In genomic region chr17:63833741-63834373, GRCh38 we compare ENCODE assay signal across 22 cellular contexts. TPM values are rescaled to one million over a fixed set of nuclear protein-coding genes. Genes with fewer than 3 reads are reported as not detected.
DNase-seq lines count a peak whose midpoint lies in the region; ATAC-seq, FAIRE-seq and TF ChIP-seq lines count a peak whose summit lies in the region.
"Had no signal": no experiment of that assay in that cellular context is flagged by ENCODE, and none has a peak within 500 bp of the region (broad histone marks: within the 10 kb centered on the region; RNA-seq: fewer than 3 reads in every experiment).

No MANE protein-coding gene starts in this region.

- H3K36me3 ChIP-seq in HepG2 (replicated peaks in 1 of 2; ENCODE audit: control insufficient read depth in 1 of 2, insufficient read depth in 2 of 2, low read length in 2 of 2) (peaks cover 62 to 88% of the 10 kb centered on the region in 2 experiments), right lobe of liver (peaks cover 6 to 78% (median 38%) of the 10 kb centered on the region in 4 donors), kidney (ENCODE audit: control insufficient read depth in 1 of 2, insufficient read depth in 2 of 2, low read length in 2 of 2) (peaks cover 48 to 66% of the 10 kb centered on the region in 2 donors), small intestine (ENCODE audit: control insufficient read depth in 2 of 2, insufficient read depth in 2 of 2, low read length in 2 of 2) (peaks cover 30 to 31% of the 10 kb centered on the region in 2 donors)
- H3K36me3 ChIP-seq: breast epithelium had no signal

- TF ChIP-seq RAD21 in HepG2 (CRISPR knock-in tag; IDR thresholded peaks at IDR 0.05) = no peak

- no peak for DNase-seq in HepG2 (ENCODE audit: low spot score)
- DNase-seq in right lobe of liver = no peak
- peak; percentile 59 for DNase-seq in kidney
- no peak for DNase-seq in small intestine
- DNase-seq: activated CD4-positive, CD25-positive, alpha-beta regulatory T cell treated with anti-CD3 and anti-CD28 coated beads, Interleukin-2, amount 50 U/mL, for 72 hours; KG1; left ventricle myocardium inferior; mucosa of descending colon; NCI-H1048; NCI-H2081; NCI-H526 treated with DMSO at 0.1 percent for 48 hours; occipital lobe; SIG-M5; stimulated activated naive CD8-positive, alpha-beta T cell treated with anti-CD3 and anti-CD28 coated beads, Interleukin-15, Interleukin-2, amounts not matched to agents 100 U/mL and 50 U/mL, for 24 hours had no signal

- TF ChIP-seq POLR2A in HepG2 (IDR thresholded peaks at IDR 0.05; ENCODE audit: insufficient read depth in 1 of 2, low read depth in 2 of 2, low read length in 2 of 2) (no peak; a peak in 2 of 4 replicates), right lobe of liver (IDR thresholded peaks at IDR 0.05) (no peak)

- no peak overlapping the region for H3K4me3 Mint-ChIP-seq in activated T-helper 17 cell treated with anti-CD3 and anti-CD28 coated beads, Interleukin-2, amount 50 U/mL, for 72 hours

- WGBS in HepG2 (ENCODE audit: low lambda C conversion rate) = 96% methylated on average over 14 of the region's 15 CpGs
- WGBS in right lobe of liver (ENCODE audit: insufficient coverage, low coverage, low lambda C conversion rate, missing lambda C conversion rate) = 90% methylated on average over 4 of the region's 15 CpGs
- 92 to 94% (median 93%) methylated on average over 15 of the region's 15 CpGs for WGBS in small intestine, 3 donors

- H2AFZ ChIP-seq in HepG2 (ENCODE audit: low read length) = no peak overlapping the region

- TF ChIP-seq EP300 in HepG2 (IDR thresholded peaks at IDR 0.05; ENCODE audit: low read depth in 2 of 2, low read length in 2 of 2) (no peak), HepG2 (CRISPR knock-in tag; IDR thresholded peaks at IDR 0.05; ENCODE audit: borderline replicate concordance) (no peak)

- H3K9me3 ChIP-seq in HepG2 (ENCODE audit: low read length) = no peaks in the 10 kb centered on the region
- H3K9me3 ChIP-seq in right lobe of liver = no peaks in the 10 kb centered on the region
- no peaks in the 10 kb centered on the region for H3K9me3 ChIP-seq in kidney (ENCODE audit: control insufficient read depth in 1 of 2, low read length in 2 of 2)
- no peaks in the 10 kb centered on the region for H3K9me3 ChIP-seq in small intestine (ENCODE audit: control insufficient read depth, low read depth)
- H3K9me3 ChIP-seq: breast epithelium, esophagus muscularis mucosa, HAP-1, left ventricle myocardium inferior, mucosa of descending colon, upper lobe of left lung had no signal

- no peaks in the 10 kb centered on the region for H3K27me3 Mint-ChIP-seq in activated T-helper 17 cell treated with anti-CD3 and anti-CD28 coated beads, Interleukin-2, amount 50 U/mL, for 72 hours

- H3K27me3 ChIP-seq in HepG2 (ENCODE audit: control insufficient read depth in 1 of 2, insufficient read depth in 2 of 2, low read length in 2 of 2) (no peaks in the 10 kb centered on the region), right lobe of liver (no peaks in the 10 kb centered on the region), small intestine (ENCODE audit: control insufficient read depth in 2 of 2, insufficient read depth in 2 of 2, low read length in 2 of 2) (no peaks in the 10 kb centered on the region)
- H3K27me3 ChIP-seq: breast epithelium, esophagus muscularis mucosa, upper lobe of left lung had no signal

- no peaks in the 10 kb centered on the region for H3K9me3 Mint-ChIP-seq in activated T-helper 17 cell treated with anti-CD3 and anti-CD28 coated beads, Interleukin-2, amount 50 U/mL, for 72 hours

- CTCF ChIA-PET in HepG2 (lab: Yijun Ruan, JAX; ENCODE audit: low intra/inter-chr PET ratio, low total read pairs) = no interaction called here

- no peak overlapping the region for H3K4me2 ChIP-seq in HepG2 (ENCODE audit: low read depth, low read length)

- ATAC-seq in HepG2 (no peak), right lobe of liver (no peak), GM18868 (IDR thresholded peaks at IDR 0.05; ENCODE audit: unreplicated experiment) (no peak), HG03469 (IDR thresholded peaks at IDR 0.05; ENCODE audit: unreplicated experiment) (no peak)
- no peak for ATAC-seq in activated T-helper 17 cell treated with anti-CD3 and anti-CD28 coated beads, Interleukin-2, amount 50 U/mL, for 72 hours (replicated peaks)
- ATAC-seq: right cardiac atrium; stimulated activated naive CD8-positive, alpha-beta T cell treated with anti-CD3 and anti-CD28 coated beads, Interleukin-15, Interleukin-2, amounts not matched to agents 100 U/mL and 50 U/mL, for 24 hours had no signal

- peaks cover 84% of the 10 kb centered on the region for H3K36me3 Mint-ChIP-seq in activated T-helper 17 cell treated with anti-CD3 and anti-CD28 coated beads, Interleukin-2, amount 50 U/mL, for 72 hours (ENCODE audit: low read depth)

- POLR2A ChIA-PET in HepG2 (lab: Yijun Ruan, JAX) = interaction anchor here (0.9 to 5.2 kb wide), 3 partner anchors 7 to 60 kb away, joined by 3 to 30 read pairs (median 5); partner anchors contain the start of genes CCDC47, DDX42 and SMARCD2

- no peak overlapping the region for H3K9ac ChIP-seq in HepG2 (ENCODE audit: insufficient read depth, low read depth, low read length)
- H3K9ac ChIP-seq in kidney (ENCODE audit: low read length in 2 of 2) = no peak overlapping the region

- H3K4me1 ChIP-seq in HepG2 (ENCODE audit: insufficient read depth, low read length) = peaks cover 15% of the 10 kb centered on the region
- peaks cover 0 to 23% (median 9%) of the 10 kb centered on the region in 4 donors for H3K4me1 ChIP-seq in right lobe of liver
- H3K4me1 ChIP-seq in kidney (ENCODE audit: control insufficient read depth in 1 of 2, insufficient read depth in 1 of 2, low read depth in 1 of 2, low read length in 2 of 2) = peaks cover 4 to 17% of the 10 kb centered on the region in 2 donors
- H3K4me1 ChIP-seq in small intestine (ENCODE audit: control insufficient read depth in 2 of 2, insufficient read depth in 1 of 2, low read depth in 1 of 2, low read length in 1 of 2) = peaks cover 3% of the 10 kb centered on the region in 2 donors

- H3K27ac ChIP-seq in HepG2 (ENCODE audit: extremely low read length, insufficient read depth, low read length) = no peak overlapping the region
- H3K27ac ChIP-seq in right lobe of liver = no peak overlapping the region
- no peak overlapping the region for H3K27ac ChIP-seq in kidney (ENCODE audit: low read depth in 2 of 2, low read length in 2 of 2)
- no peak overlapping the region for H3K27ac ChIP-seq in small intestine (ENCODE audit: low read depth in 1 of 2, low read length in 1 of 2)

- H3K4me3 ChIP-seq in HepG2 (replicated peaks in 1 of 3; ENCODE audit: insufficient read depth in 1 of 3, low read depth in 2 of 3, low read length in 3 of 3) = no peak overlapping the region
- no peak overlapping the region for H3K4me3 ChIP-seq in right lobe of liver
- H3K4me3 ChIP-seq in kidney (ENCODE audit: low read length in 2 of 2) = no peak overlapping the region
- no peak overlapping the region for H3K4me3 ChIP-seq in small intestine (ENCODE audit: low read depth in 1 of 2, low read length in 2 of 2)
- H3K4me3 ChIP-seq: breast epithelium, esophagus muscularis mucosa, HAP-1, left ventricle myocardium inferior, mucosa of descending colon, upper lobe of left lung had no signal

- intact Hi-C loops in HepG2 (cut with micrococcal nuclease; ENCODE audit: unreplicated experiment) = no loop called here
- intact Hi-C loops in right lobe of liver (cut with DNase I) = no loop called here
- intact Hi-C loops in kidney (cut with DNase I) = no loop called here

- H3K79me2 ChIP-seq in HepG2 (ENCODE audit: insufficient read depth, low read length) = peaks cover 26% of the 10 kb centered on the region

- H3K27ac Mint-ChIP-seq in activated T-helper 17 cell treated with anti-CD3 and anti-CD28 coated beads, Interleukin-2, amount 50 U/mL, for 72 hours = peak overlapping the region; percentile 71

- FAIRE-seq in HepG2 (lab: Jason Lieb, UNC) (no peak), kidney (lab: Jason Lieb, UNC) (no peak), small intestine (lab: Jason Lieb, UNC) (no peak)

- in situ Hi-C loops in HepG2 (cut with HindIII; ENCODE audit: extremely low pct_ligation_motif_present, low pct_unique_long_range_greater_than_20kb) = no loop called here

- peaks cover 26% of the 10 kb centered on the region for H3K4me1 Mint-ChIP-seq in activated T-helper 17 cell treated with anti-CD3 and anti-CD28 coated beads, Interleukin-2, amount 50 U/mL, for 72 hours

- TF ChIP-seq CTCF in HepG2 (CRISPR knock-in tag; IDR thresholded peaks at IDR 0.05) (no peak), right lobe of liver (IDR thresholded peaks at IDR 0.05) (no peak), kidney (IDR thresholded peaks at IDR 0.05; ENCODE audit: borderline replicate concordance, extremely low read depth, insufficient read depth) (no peak)

- no TSS peak for BruUV-seq in HepG2 (replicated peaks; lab: Mats Ljungman, UMichigan)

- 0 out of 2 replicates have a peak, but pooled peaks cover 2% of the 10 kb centered on the region for H4K20me1 ChIP-seq in HepG2 (ENCODE audit: insufficient read depth, low read length)

RNA-seq across cellular contexts. Expression of gene FTSJ3, which starts 6.4 kb away (rescaled TPM):
- total RNA-seq in HepG2 (2016; rRNA removed; fragmentation: Illumina TruSeq; extraction: Trizol) = 55.8 and 64.2 TPM in 2 replicates
- total RNA-seq in HepG2 (2016; cell fraction: cytosol; rRNA removed; fragmentation: Illumina TruSeq; extraction: Trizol; ENCODE audit: low read depth) = 10.7 and 13.3 TPM in 2 replicates
- 51.6 and 62.8 TPM in 2 replicates for total RNA-seq in HepG2 (2016; cell fraction: insoluble cytoplasmic fraction; rRNA removed; fragmentation: Illumina TruSeq; extraction: Trizol)
- 14.6 and 17.3 TPM in 2 replicates for total RNA-seq in HepG2 (2016; cell fraction: membrane; rRNA removed; fragmentation: Illumina TruSeq; extraction: Trizol)
- 57.2 and 58.7 TPM in 2 replicates for total RNA-seq in HepG2 (2016; cell fraction: nucleus; rRNA removed; fragmentation: Illumina TruSeq; extraction: Trizol)
- 26.0 and 33.3 TPM in 2 replicates for polyA plus RNA-seq in HepG2 (2011; rRNA removed)
- 34.7 and 35.1 TPM in 2 replicates for polyA plus RNA-seq in HepG2 (2011; cell fraction: cytosol; rRNA removed)
- polyA plus RNA-seq in HepG2 (2011; cell fraction: nucleus; rRNA removed) = 50.8 and 55.2 TPM in 2 replicates
- 29.8 and 30.3 TPM in 2 replicates for polyA plus RNA-seq in HepG2 (2012)
- polyA plus RNA-seq in HepG2 (2016; cell fraction: cytosol; fragmentation: Illumina TruSeq; extraction: Trizol; ENCODE audit: low read depth) = 4.3 and 4.9 TPM in 2 replicates
- polyA plus RNA-seq in HepG2 (2016; cell fraction: insoluble cytoplasmic fraction; fragmentation: Illumina TruSeq; extraction: Trizol; ENCODE audit: low read depth) = 43.6 and 49.4 TPM in 2 replicates
- 6.8 and 10.2 TPM in 2 replicates for polyA plus RNA-seq in HepG2 (2016; cell fraction: membrane; fragmentation: Illumina TruSeq; extraction: Trizol; ENCODE audit: low read depth)
- 88.3 and 89.9 TPM in 2 replicates for polyA plus RNA-seq in HepG2 (2016; cell fraction: nucleus; fragmentation: Illumina TruSeq; extraction: Trizol; ENCODE audit: insufficient read depth, low read depth)
- 56.8 and 112 TPM in 2 replicates for polyA minus RNA-seq in HepG2 (2011; rRNA and poly(A)+ RNA removed; ENCODE audit: low replicate concordance)
- polyA minus RNA-seq in HepG2 (2011; cell fraction: cytosol; rRNA and poly(A)+ RNA removed) = 19.9 and 23.5 TPM in 2 replicates
- polyA minus RNA-seq in HepG2 (2011; cell fraction: nucleus; rRNA and poly(A)+ RNA removed) = 74.9 and 77.7 TPM in 2 replicates
- total RNA-seq in right lobe of liver = 10 to 100 TPM; 12.9 to 25.9 (median 19.0) TPM
- 10 to 100 TPM; 36.3 to 74.1 TPM for total RNA-seq in activated T-helper 17 cell treated with anti-CD3 and anti-CD28 coated beads, Interleukin-2, amount 50 U/mL, for 72 hours
- 38.7 TPM for total RNA-seq in kidney
- polyA plus RNA-seq in kidney (ENCODE audit: insufficient read depth, low read depth, low replicate concordance) = 23.7 TPM
- 10 to 100 TPM; 13.9 to 23.9 (median 15.4) TPM for polyA plus RNA-seq in small intestine

RNA-seq across cellular contexts. Expression of gene PSMC5, which starts 6.6 kb away (rescaled TPM):
- 35.3 and 81.4 TPM in 2 replicates for total RNA-seq in HepG2 (2016; rRNA removed; fragmentation: Illumina TruSeq; extraction: Trizol)
- 26.4 and 26.8 TPM in 2 replicates for total RNA-seq in HepG2 (2016; cell fraction: cytosol; rRNA removed; fragmentation: Illumina TruSeq; extraction: Trizol; ENCODE audit: low read depth)
- 36.7 and 82.1 TPM in 2 replicates for total RNA-seq in HepG2 (2016; cell fraction: insoluble cytoplasmic fraction; rRNA removed; fragmentation: Illumina TruSeq; extraction: Trizol)
- 47.6 and 57.8 TPM in 2 replicates for total RNA-seq in HepG2 (2016; cell fraction: membrane; rRNA removed; fragmentation: Illumina TruSeq; extraction: Trizol)
- 44.2 and 45.4 TPM in 2 replicates for total RNA-seq in HepG2 (2016; cell fraction: nucleus; rRNA removed; fragmentation: Illumina TruSeq; extraction: Trizol)
- polyA plus RNA-seq in HepG2 (2011; rRNA removed) = 109 and 128 TPM in 2 replicates
- 161 and 185 TPM in 2 replicates for polyA plus RNA-seq in HepG2 (2011; cell fraction: cytosol; rRNA removed)
- 101 and 112 TPM in 2 replicates for polyA plus RNA-seq in HepG2 (2011; cell fraction: nucleus; rRNA removed)
- 105 and 121 TPM in 2 replicates for polyA plus RNA-seq in HepG2 (2012)
- 73.3 and 91.2 TPM in 2 replicates for polyA plus RNA-seq in HepG2 (2016; cell fraction: cytosol; fragmentation: Illumina TruSeq; extraction: Trizol; ENCODE audit: low read depth)
- 308 and 321 TPM in 2 replicates for polyA plus RNA-seq in HepG2 (2016; cell fraction: insoluble cytoplasmic fraction; fragmentation: Illumina TruSeq; extraction: Trizol; ENCODE audit: low read depth)
- 94.9 and 101 TPM in 2 replicates for polyA plus RNA-seq in HepG2 (2016; cell fraction: membrane; fragmentation: Illumina TruSeq; extraction: Trizol; ENCODE audit: low read depth)
- polyA plus RNA-seq in HepG2 (2016; cell fraction: nucleus; fragmentation: Illumina TruSeq; extraction: Trizol; ENCODE audit: insufficient read depth, low read depth) = 157 and 164 TPM in 2 replicates
- 77.4 and 190 TPM in 2 replicates for polyA minus RNA-seq in HepG2 (2011; rRNA and poly(A)+ RNA removed; ENCODE audit: low replicate concordance)
- 66.7 and 67.7 TPM in 2 replicates for polyA minus RNA-seq in HepG2 (2011; cell fraction: cytosol; rRNA and poly(A)+ RNA removed)
- polyA minus RNA-seq in HepG2 (2011; cell fraction: nucleus; rRNA and poly(A)+ RNA removed) = 86.9 and 103 TPM in 2 replicates
- total RNA-seq in right lobe of liver = 10 to 100 TPM; 52.7 to 70.9 (median 66.5) TPM
- total RNA-seq in activated T-helper 17 cell treated with anti-CD3 and anti-CD28 coated beads, Interleukin-2, amount 50 U/mL, for 72 hours = 100 to 1,000 TPM; 102 to 172 TPM
- 145 TPM for total RNA-seq in kidney
- polyA plus RNA-seq in kidney (ENCODE audit: insufficient read depth, low read depth, low replicate concordance) = 247 TPM
- 100 to 1,000 TPM; 135 to 180 (median 152) TPM for polyA plus RNA-seq in small intestine

RNA-seq across cellular contexts. Expression of gene SMARCD2, which starts 8.6 kb away (rescaled TPM):
- total RNA-seq in HepG2 (2016; rRNA removed; fragmentation: Illumina TruSeq; extraction: Trizol) (139 and 150 TPM in 2 replicates), right lobe of liver (10 to 100 TPM; 23.8 to 94.5 (median 59.5) TPM), kidney (65.1 TPM)
- total RNA-seq in HepG2 (2016; cell fraction: cytosol; rRNA removed; fragmentation: Illumina TruSeq; extraction: Trizol; ENCODE audit: low read depth) = 76.2 and 86.8 TPM in 2 replicates
- total RNA-seq in HepG2 (2016; cell fraction: insoluble cytoplasmic fraction; rRNA removed; fragmentation: Illumina TruSeq; extraction: Trizol) = 128 and 151 TPM in 2 replicates
- total RNA-seq in HepG2 (2016; cell fraction: membrane; rRNA removed; fragmentation: Illumina TruSeq; extraction: Trizol) = 149 and 160 TPM in 2 replicates
- total RNA-seq in HepG2 (2016; cell fraction: nucleus; rRNA removed; fragmentation: Illumina TruSeq; extraction: Trizol) = 82.7 and 98.0 TPM in 2 replicates
- polyA plus RNA-seq in HepG2 (2011; rRNA removed) (122 and 128 TPM in 2 replicates), kidney (ENCODE audit: insufficient read depth, low read depth, low replicate concordance) (39.9 TPM), small intestine (10 to 100 TPM; 44.0 to 95.3 (median 54.3) TPM)
- 72.8 and 84.6 TPM in 2 replicates for polyA plus RNA-seq in HepG2 (2011; cell fraction: cytosol; rRNA removed)
- polyA plus RNA-seq in HepG2 (2011; cell fraction: nucleus; rRNA removed) = 173 and 200 TPM in 2 replicates
- 63.6 and 77.3 TPM in 2 replicates for polyA plus RNA-seq in HepG2 (2012)
- 73.5 and 77.2 TPM in 2 replicates for polyA plus RNA-seq in HepG2 (2016; cell fraction: cytosol; fragmentation: Illumina TruSeq; extraction: Trizol; ENCODE audit: low read depth)
- polyA plus RNA-seq in HepG2 (2016; cell fraction: insoluble cytoplasmic fraction; fragmentation: Illumina TruSeq; extraction: Trizol; ENCODE audit: low read depth) = 117 and 129 TPM in 2 replicates
- polyA plus RNA-seq in HepG2 (2016; cell fraction: membrane; fragmentation: Illumina TruSeq; extraction: Trizol; ENCODE audit: low read depth) = 114 and 124 TPM in 2 replicates
- polyA plus RNA-seq in HepG2 (2016; cell fraction: nucleus; fragmentation: Illumina TruSeq; extraction: Trizol; ENCODE audit: insufficient read depth, low read depth) = 136 and 143 TPM in 2 replicates
- 89.3 and 195 TPM in 2 replicates for polyA minus RNA-seq in HepG2 (2011; rRNA and poly(A)+ RNA removed; ENCODE audit: low replicate concordance)
- polyA minus RNA-seq in HepG2 (2011; cell fraction: cytosol; rRNA and poly(A)+ RNA removed) = 47.2 and 51.1 TPM in 2 replicates
- polyA minus RNA-seq in HepG2 (2011; cell fraction: nucleus; rRNA and poly(A)+ RNA removed) = 79.8 and 97.2 TPM in 2 replicates
- 100 to 1,000 TPM in 1 of 2 donors, 10 to 100 TPM in 1; 82.7 to 112 TPM for total RNA-seq in activated T-helper 17 cell treated with anti-CD3 and anti-CD28 coated beads, Interleukin-2, amount 50 U/mL, for 72 hours

RNA-seq across cellular contexts. Expression of gene CSH2, which starts 39.6 kb away (rescaled TPM):
- total RNA-seq in HepG2 (2016; rRNA removed; fragmentation: Illumina TruSeq; extraction: Trizol) = not detected in 2 replicates
- total RNA-seq in HepG2 (2016; cell fraction: cytosol; rRNA removed; fragmentation: Illumina TruSeq; extraction: Trizol; ENCODE audit: low read depth) = not detected in 2 replicates
- total RNA-seq in HepG2 (2016; cell fraction: insoluble cytoplasmic fraction; rRNA removed; fragmentation: Illumina TruSeq; extraction: Trizol) = not detected in 2 replicates
- not detected in 2 replicates for total RNA-seq in HepG2 (2016; cell fraction: membrane; rRNA removed; fragmentation: Illumina TruSeq; extraction: Trizol)
- not detected in 2 replicates for total RNA-seq in HepG2 (2016; cell fraction: nucleus; rRNA removed; fragmentation: Illumina TruSeq; extraction: Trizol)
- polyA plus RNA-seq in HepG2 (2011; rRNA removed) = not detected in 2 replicates
- not detected in 2 replicates for polyA plus RNA-seq in HepG2 (2011; cell fraction: cytosol; rRNA removed)
- polyA plus RNA-seq in HepG2 (2011; cell fraction: nucleus; rRNA removed) = not detected in 2 replicates
- polyA plus RNA-seq in HepG2 (2012) = not detected in 2 replicates
- not detected in 2 replicates for polyA plus RNA-seq in HepG2 (2016; cell fraction: cytosol; fragmentation: Illumina TruSeq; extraction: Trizol; ENCODE audit: low read depth)
- not detected in 2 replicates for polyA plus RNA-seq in HepG2 (2016; cell fraction: insoluble cytoplasmic fraction; fragmentation: Illumina TruSeq; extraction: Trizol; ENCODE audit: low read depth)
- not detected in 2 replicates for polyA plus RNA-seq in HepG2 (2016; cell fraction: membrane; fragmentation: Illumina TruSeq; extraction: Trizol; ENCODE audit: low read depth)
- not detected in 2 replicates for polyA plus RNA-seq in HepG2 (2016; cell fraction: nucleus; fragmentation: Illumina TruSeq; extraction: Trizol; ENCODE audit: insufficient read depth, low read depth)
- not detected in 2 replicates for polyA minus RNA-seq in HepG2 (2011; rRNA and poly(A)+ RNA removed; ENCODE audit: low replicate concordance)
- polyA minus RNA-seq in HepG2 (2011; cell fraction: cytosol; rRNA and poly(A)+ RNA removed) = not detected in 2 replicates
- not detected in 2 replicates for polyA minus RNA-seq in HepG2 (2011; cell fraction: nucleus; rRNA and poly(A)+ RNA removed)
- total RNA-seq in right lobe of liver = not detected
- total RNA-seq in activated T-helper 17 cell treated with anti-CD3 and anti-CD28 coated beads, Interleukin-2, amount 50 U/mL, for 72 hours = 1 to 10 TPM; 2.3 to 3.5 TPM
- total RNA-seq in kidney = not detected
- polyA plus RNA-seq in kidney (ENCODE audit: insufficient read depth, low read depth, low replicate concordance) = not detected
- polyA plus RNA-seq in small intestine = not detected
- total RNA-seq: breast epithelium, esophagus muscularis mucosa, left ventricle myocardium inferior, mucosa of descending colon, occipital lobe, right cardiac atrium, upper lobe of left lung had no signal
- polyA plus RNA-seq: right cardiac atrium had no signal

RNA-seq across cellular contexts. Expression of gene GH2, which starts 47.9 kb away (rescaled TPM):
- total RNA-seq in HepG2 (2016; rRNA removed; fragmentation: Illumina TruSeq; extraction: Trizol) (not detected in 2 replicates), right lobe of liver (not detected), kidney (not detected)
- not detected in 2 replicates for total RNA-seq in HepG2 (2016; cell fraction: cytosol; rRNA removed; fragmentation: Illumina TruSeq; extraction: Trizol; ENCODE audit: low read depth)
- not detected in 2 replicates for total RNA-seq in HepG2 (2016; cell fraction: insoluble cytoplasmic fraction; rRNA removed; fragmentation: Illumina TruSeq; extraction: Trizol)
- not detected in 2 replicates for total RNA-seq in HepG2 (2016; cell fraction: membrane; rRNA removed; fragmentation: Illumina TruSeq; extraction: Trizol)
- total RNA-seq in HepG2 (2016; cell fraction: nucleus; rRNA removed; fragmentation: Illumina TruSeq; extraction: Trizol) = not detected in 2 replicates
- polyA plus RNA-seq in HepG2 (2011; rRNA removed) (not detected in 2 replicates), kidney (ENCODE audit: insufficient read depth, low read depth, low replicate concordance) (not detected), small intestine (not detected)
- polyA plus RNA-seq in HepG2 (2011; cell fraction: cytosol; rRNA removed) = not detected in 2 replicates
- polyA plus RNA-seq in HepG2 (2011; cell fraction: nucleus; rRNA removed) = not detected in 2 replicates
- not detected in 2 replicates for polyA plus RNA-seq in HepG2 (2012)
- not detected in 2 replicates for polyA plus RNA-seq in HepG2 (2016; cell fraction: cytosol; fragmentation: Illumina TruSeq; extraction: Trizol; ENCODE audit: low read depth)
- not detected in 2 replicates for polyA plus RNA-seq in HepG2 (2016; cell fraction: insoluble cytoplasmic fraction; fragmentation: Illumina TruSeq; extraction: Trizol; ENCODE audit: low read depth)
- polyA plus RNA-seq in HepG2 (2016; cell fraction: membrane; fragmentation: Illumina TruSeq; extraction: Trizol; ENCODE audit: low read depth) = not detected in 2 replicates
- not detected in 2 replicates for polyA plus RNA-seq in HepG2 (2016; cell fraction: nucleus; fragmentation: Illumina TruSeq; extraction: Trizol; ENCODE audit: insufficient read depth, low read depth)
- not detected in 2 replicates for polyA minus RNA-seq in HepG2 (2011; rRNA and poly(A)+ RNA removed; ENCODE audit: low replicate concordance)
- polyA minus RNA-seq in HepG2 (2011; cell fraction: cytosol; rRNA and poly(A)+ RNA removed) = not detected in 2 replicates
- polyA minus RNA-seq in HepG2 (2011; cell fraction: nucleus; rRNA and poly(A)+ RNA removed) = not detected in 2 replicates
- total RNA-seq in activated T-helper 17 cell treated with anti-CD3 and anti-CD28 coated beads, Interleukin-2, amount 50 U/mL, for 72 hours = not detected
- total RNA-seq: breast epithelium, esophagus muscularis mucosa, left ventricle myocardium inferior, mucosa of descending colon, occipital lobe, right cardiac atrium, upper lobe of left lung had no signal
- polyA plus RNA-seq: right cardiac atrium had no signal
